Comparison of ENCODE assay signal across 8 cellular contexts in genomic region chr1:40862008-40862863, GRCh38. TPM values are rescaled to one million over a fixed set of nuclear protein-coding genes. Genes with fewer than 3 reads are reported as not detected.
DNase-seq lines count a peak whose midpoint lies in the region; ATAC-seq and TF ChIP-seq lines count a peak whose summit lies in the region.

A gene with protein sequence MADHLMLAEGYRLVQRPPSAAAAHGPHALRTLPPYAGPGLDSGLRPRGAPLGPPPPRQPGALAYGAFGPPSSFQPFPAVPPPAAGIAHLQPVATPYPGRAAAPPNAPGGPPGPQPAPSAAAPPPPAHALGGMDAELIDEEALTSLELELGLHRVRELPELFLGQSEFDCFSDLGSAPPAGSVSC (minus strand): TSS chr1:40862363. CDS start chr1:40862127, 236 bp downstream.

- ATAC-seq in GM18870 (IDR thresholded peaks at IDR 0.05; ENCODE audit: unreplicated experiment) (peak; percentile 86), HG03108 (IDR thresholded peaks at IDR 0.05; ENCODE audit: unreplicated experiment) (peak; percentile 84)

- H3K4me3 Mint-ChIP-seq in chondrocyte (ENCODE audit: unreplicated experiment) = peak within 1 kb of the TSS; percentile 80

- CTCF ChIA-PET in AG04449 (lab: Yijun Ruan, JAX) = interaction anchor here (0.8 to 31.0 kb wide), 9 partner anchors 9 to 237 kb away, joined by 3 to 987 read pairs (median 4); no protein-coding TSS in a partner anchor

- peak within 1 kb of the TSS; percentile 45 for H3K27ac Mint-ChIP-seq in chondrocyte (ENCODE audit: unreplicated experiment)

- H3K27me3 Mint-ChIP-seq in chondrocyte (ENCODE audit: low read depth) = no peaks in the 10 kb centered on the region

- POLR2A ChIA-PET in AG04449 (lab: Yijun Ruan, JAX) = interaction anchor here (1.0 kb wide), 1 partner anchor 13 kb away, joined by 3 read pairs; no protein-coding TSS in a partner anchor

- peak within 1 kb of the TSS; percentile 66 for H3K4me3 ChIP-seq in AG04449 (ENCODE audit: low read depth, low read length)
- peak within 1 kb of the TSS; percentile 45 for H3K4me3 ChIP-seq in kidney epithelial cell (ENCODE audit: low read depth, low read length)

- H3K36me3 ChIP-seq in kidney epithelial cell (ENCODE audit: control insufficient read depth, insufficient read depth, low read length) = no peaks in the 10 kb centered on the region

- H3K27me3 ChIP-seq in kidney epithelial cell (ENCODE audit: control insufficient read depth, insufficient read depth, low read length) = no peaks in the 10 kb centered on the region

- TF ChIP-seq CTCF in AG04449 (IDR thresholded peaks at IDR 0.05; ENCODE audit: insufficient read depth, low read length, missing control alignments) (peak; percentile 1), chondrocyte (IDR thresholded peaks at IDR 0.05) (peak; percentile 72), kidney epithelial cell (IDR thresholded peaks at IDR 0.05; ENCODE audit: insufficient read depth, low read length, poor library complexity, severe bottlenecking) (peak; percentile 36)

- peaks cover 34% of the 10 kb centered on the region for H3K4me1 Mint-ChIP-seq in chondrocyte (ENCODE audit: low read depth)

- H3K9me3 Mint-ChIP-seq in chondrocyte (ENCODE audit: low read depth) = no peaks in the 10 kb centered on the region

- H3K36me3 Mint-ChIP-seq in chondrocyte (ENCODE audit: low read depth) = no peaks in the 10 kb centered on the region

- DNase-seq in AG04449 (ENCODE audit: low read depth, low spot score) (no peak), NCI-H2196 treated with DMSO at 0.1 percent for 48 hours (lab: John Stamatoyannopoulos, UW; ENCODE audit: unreplicated experiment) (peak; percentile 89), chondrocyte (ENCODE audit: low spot score) (peak; percentile 96), kidney epithelial cell (ENCODE audit: low read depth) (no peak)
- peak; percentile 89 to 94 for DNase-seq in activated CD4-positive, alpha-beta T cell treated with anti-CD3 and anti-CD28 coated beads for 24 hours (ENCODE audit: low read depth in 2 of 2)
- DNase-seq in stimulated activated CD4-positive, alpha-beta T cell treated with anti-CD3 and anti-CD28 coated beads, Interleukin-15, amount 100 ng/mL, for 48 hours (ENCODE audit: low read depth in 2 of 2) = peak; percentile 90 to 95

RNA-seq across cellular contexts. Expression of the gene that starts here (rescaled TPM):
- total RNA-seq in chondrocyte (12.4 to 30.5 TPM (median 30.1 TPM) in 3 replicates), kidney epithelial cell (31.0 and 48.6 TPM in 2 replicates)

Comparison
In these comparisons a context has a peak if more than half of its experiments do, and no peak if none do; other contexts are left out.
1. DNase-seq: peak in NCI-H2196 treated with DMSO at 0.1 percent for 48 hours (single experiment), activated CD4-positive, alpha-beta T cell treated with anti-CD3 and anti-CD28 coated beads for 24 hours (2 of 2), chondrocyte (single experiment) and stimulated activated CD4-positive, alpha-beta T cell treated with anti-CD3 and anti-CD28 coated beads, Interleukin-15, amount 100 ng/mL, for 48 hours (2 of 2); none in AG04449 (single experiment) and kidney epithelial cell (single experiment).
2. CTCF ChIP-seq: peak in every context shown above with its lines; median percentile 72 in chondrocyte; 36 in kidney epithelial cell; 1 in AG04449.